ENCODE assay signal across 29 cellular contexts in the genomic region with DNA sequence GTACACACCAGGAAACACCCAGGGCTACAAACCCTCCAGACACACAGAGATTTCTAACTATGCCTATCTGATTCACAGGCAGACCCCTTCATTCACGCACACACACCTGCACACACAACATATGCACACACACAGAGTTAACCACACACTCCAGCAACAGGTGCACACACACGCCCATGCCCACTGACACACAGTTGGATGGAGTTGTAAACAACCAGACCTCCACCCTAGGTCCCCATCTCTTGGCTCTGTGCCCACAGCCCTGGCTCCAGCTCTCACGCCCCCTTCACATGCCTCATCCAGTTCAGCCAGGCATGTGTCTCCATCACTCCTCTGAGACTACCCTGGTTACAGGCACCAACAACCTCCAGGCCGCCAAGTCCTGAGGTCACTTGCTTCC.
DNase-seq lines count a peak whose midpoint lies in the region; ATAC-seq and TF ChIP-seq lines count a peak whose summit lies in the region.
"Had no signal": no experiment of that assay in that cellular context is flagged by ENCODE, and none has a peak within 500 bp of the region (broad histone marks: within the 10 kb centered on the region; RNA-seq: fewer than 3 reads in every experiment).

No MANE protein-coding gene starts in this region.

- H4K12ac ChIP-seq in trophoblast cell (ENCODE audit: low read depth, low read length), result no peak overlapping the region

- H3K4me3 ChIP-seq in SK-N-SH (ENCODE audit: low read depth in 2 of 2, low read length in 1 of 2) (no peak overlapping the region), neuronal stem cell (ENCODE audit: low read length in 2 of 2) (no peak overlapping the region), PC-9 (no peak overlapping the region), trophoblast cell (ENCODE audit: low read depth, low read length) (no peak overlapping the region)
- H3K4me3 ChIP-seq: esophagus muscularis mucosa, left lung, ovary had no signal

- TF ChIP-seq CTCF in SK-N-SH (IDR thresholded peaks at IDR 0.05), result no peak
- TF ChIP-seq CTCF in PC-9 (conservative IDR thresholded peaks at IDR 0.05), result no peak

- no peak overlapping the region for H2BK15ac ChIP-seq in neuronal stem cell (ENCODE audit: low read length)

- POLR2A ChIA-PET in SK-N-SH (lab: Yijun Ruan, JAX) (no interaction called here), PC-9 (lab: Charles Lee; ENCODE audit: unreplicated experiment) (no interaction called here)

- H3K79me2 ChIP-seq in SK-N-SH (ENCODE audit: insufficient read depth) (no peaks in the 10 kb centered on the region), PC-9 (ENCODE audit: low read depth) (no peaks in the 10 kb centered on the region), trophoblast cell (ENCODE audit: control insufficient read depth, insufficient read depth, low read length, poor library complexity) (no peaks in the 10 kb centered on the region)

- H3K18ac ChIP-seq in neuronal stem cell (ENCODE audit: low read length) (no peak overlapping the region), trophoblast cell (ENCODE audit: low read length) (no peak overlapping the region)

- TF ChIP-seq EP300 in SK-N-SH (IDR thresholded peaks at IDR 0.05; ENCODE audit: borderline replicate concordance in 1 of 2, low read depth in 1 of 2, low read length in 1 of 2), result no peak

- H3K9ac ChIP-seq in SK-N-SH, result no peak overlapping the region
- no peak overlapping the region for H3K9ac ChIP-seq in neuronal stem cell (ENCODE audit: low read depth, low read length, poor library complexity)
- no peak overlapping the region for H3K9ac ChIP-seq in trophoblast cell (ENCODE audit: low read length)

- no peak overlapping the region for H2BK120ac ChIP-seq in neuronal stem cell (ENCODE audit: low read depth, low read length)
- no peak overlapping the region for H2BK120ac ChIP-seq in trophoblast cell (ENCODE audit: insufficient read depth, low read length, poor library complexity)

- DNase-seq in DMS153 (lab: John Stamatoyannopoulos, UW) (peak; percentile 6), DMS153 treated with DMSO at 0.1 percent for 48 hours (lab: John Stamatoyannopoulos, UW; ENCODE audit: unreplicated experiment) (no peak), SK-N-SH (peak; percentile 48), NCI-H510A treated with DMSO at 0.1 percent for 48 hours (lab: John Stamatoyannopoulos, UW) (peak; percentile 28), neuronal stem cell (ENCODE audit: low spot score) (no peak), PC-9 (no peak), trophoblast cell (no peak)
- DNase-seq: 8988T; activated CD4-positive, alpha-beta T cell treated with anti-CD3 and anti-CD28 coated beads, Interleukin-2, amount 10 ng/mL, durations not matched to agents 24 days and 14 days; amygdala; brain microvascular endothelial cell; Calu3; cerebellar nuclear complex; foreskin fibroblast; IMR-90; mesenchymal stem cell; MV-4-11; NCI-H2081; NCI-H524 treated with DMSO at 0.1 percent for 48 hours; retina; stimulated activated CD4-positive, alpha-beta T cell treated with anti-CD3 and anti-CD28 coated beads, Interleukin-2, amount 100 ng/mL, for 24 hours; stimulated activated naive CD8-positive, alpha-beta T cell treated with anti-CD3 and anti-CD28 coated beads, Interleukin-15, Interleukin-2, amounts not matched to agents 100 U/mL and 50 U/mL, for 24 hours had no signal

- intact Hi-C loops in PC-9 (cut with micrococcal nuclease; ENCODE audit: unreplicated experiment), result no loop called here

- 86% methylated on average over 3 of the region's 4 CpGs for WGBS in SK-N-SH (ENCODE audit: low lambda C conversion rate)
- no CpG with 5 or more reads among the region's 4 CpGs for WGBS in neuronal stem cell (ENCODE audit: extremely low coverage in 2 of 2, insufficient read length in 2 of 2, insufficient replicate concordance in 1 of 2), 2 donors
- no CpG with 5 or more reads among the region's 4 CpGs for WGBS in trophoblast cell (ENCODE audit: extremely low coverage, insufficient coverage, insufficient read length)

- H4K8ac ChIP-seq in neuronal stem cell (ENCODE audit: low read depth, low read length), result no peak overlapping the region
- H4K8ac ChIP-seq in trophoblast cell (ENCODE audit: low read depth, low read length), result no peak overlapping the region

- no peak overlapping the region for H2AFZ ChIP-seq in SK-N-SH (ENCODE audit: low read depth)
- no peak overlapping the region for H2AFZ ChIP-seq in neuronal stem cell (ENCODE audit: low read length)
- H2AFZ ChIP-seq in PC-9, result no peak overlapping the region
- H2AFZ ChIP-seq in trophoblast cell (ENCODE audit: insufficient read depth, low read length, poor library complexity), result no peak overlapping the region

- H3K36me3 ChIP-seq in SK-N-SH (replicated peaks in 1 of 2; ENCODE audit: control insufficient read depth in 1 of 2, insufficient read depth in 2 of 2, low read length in 1 of 2), result no peaks in the 10 kb centered on the region
- no peaks in the 10 kb centered on the region for H3K36me3 ChIP-seq in neuronal stem cell (replicated peaks in 1 of 2; ENCODE audit: control insufficient read depth in 2 of 2, insufficient read depth in 2 of 2, low read length in 2 of 2)
- no peaks in the 10 kb centered on the region for H3K36me3 ChIP-seq in PC-9 (ENCODE audit: low read depth)
- H3K36me3 ChIP-seq in trophoblast cell (ENCODE audit: control insufficient read depth in 1 of 2, insufficient read depth in 2 of 2, low read length in 2 of 2), result no peaks in the 10 kb centered on the region
- H3K36me3 ChIP-seq: brain microvascular endothelial cell, left lung, ovary had no signal

- no peak overlapping the region for H3K4ac ChIP-seq in neuronal stem cell (ENCODE audit: low read length)
- no peak overlapping the region for H3K4ac ChIP-seq in trophoblast cell (ENCODE audit: low read depth, low read length)

- H4K20me1 ChIP-seq in SK-N-SH (ENCODE audit: insufficient read depth) (no peaks in the 10 kb centered on the region), PC-9 (ENCODE audit: insufficient read depth) (no peaks in the 10 kb centered on the region)

- H2BK5ac ChIP-seq in neuronal stem cell (ENCODE audit: low read length) (no peak overlapping the region), trophoblast cell (ENCODE audit: low read depth, low read length, poor library complexity) (no peak overlapping the region)

- CTCF ChIA-PET in SK-N-SH (lab: Yijun Ruan, JAX), result interaction anchor here (0.9 to 17.2 kb wide), 3 partner anchors 67 to 300 kb away, joined by 3 to 225 read pairs (median 4); no protein-coding TSS in a partner anchor
- CTCF ChIA-PET in PC-9 (lab: Charles Lee), result no interaction called here

- H3K4me1 ChIP-seq in SK-N-SH (ENCODE audit: control insufficient read depth in 1 of 2, insufficient read depth in 2 of 2, low read depth in 1 of 2, low read length in 1 of 2), result peaks cover 0 to 5% of the 10 kb centered on the region in 2 experiments; a peak in 1 of 4 replicates
- H3K4me1 ChIP-seq in neuronal stem cell (ENCODE audit: control insufficient read depth in 2 of 2, insufficient read depth in 1 of 2, low read depth in 1 of 2, low read length in 2 of 2), result no peaks in the 10 kb centered on the region
- no peaks in the 10 kb centered on the region for H3K4me1 ChIP-seq in PC-9 (replicated peaks; ENCODE audit: insufficient read depth)
- H3K4me1 ChIP-seq in trophoblast cell (ENCODE audit: control insufficient read depth in 1 of 2, insufficient read depth in 2 of 2, low read length in 2 of 2), result no peaks in the 10 kb centered on the region
- H3K4me1 ChIP-seq: esophagus muscularis mucosa, left lung had no signal

- ATAC-seq in SK-N-SH treated with all-trans-retinoic acid at 6 μM for 48 hours, result no peak
- ATAC-seq: activated naive CD4-positive, alpha-beta T cell treated with anti-CD3 and anti-CD28 coated beads, Interleukin-2, amount 50 U/mL, for 72 hours; left lung; stimulated activated naive CD8-positive, alpha-beta T cell treated with anti-CD3 and anti-CD28 coated beads, Interleukin-15, Interleukin-2, amounts not matched to agents 100 U/mL and 50 U/mL, for 24 hours; WTC11 had no signal

- no peak for TF ChIP-seq RAD21 in SK-N-SH (IDR thresholded peaks at IDR 0.05; ENCODE audit: low read length)

- H3K9me3 ChIP-seq in SK-N-SH (no peaks in the 10 kb centered on the region), neuronal stem cell (replicated peaks in 1 of 2; ENCODE audit: control insufficient read depth in 2 of 2, insufficient read depth in 1 of 2, low read depth in 1 of 2, low read length in 2 of 2) (no peaks in the 10 kb centered on the region), PC-9 (ENCODE audit: insufficient read depth, low read depth) (no peaks in the 10 kb centered on the region), trophoblast cell (ENCODE audit: insufficient read depth, low read depth, low read length) (peaks cover 3% of the 10 kb centered on the region)
- H3K9me3 ChIP-seq: esophagus muscularis mucosa, left lung, ovary had no signal

- H4K91ac ChIP-seq in neuronal stem cell (ENCODE audit: low read depth, low read length, poor library complexity), result no peak overlapping the region
- H4K91ac ChIP-seq in trophoblast cell (ENCODE audit: low read depth, low read length), result no peak overlapping the region

- H3K27ac ChIP-seq in SK-N-SH (ENCODE audit: low read depth in 2 of 2, low read length in 1 of 2), result no peak overlapping the region
- no peak overlapping the region for H3K27ac ChIP-seq in neuronal stem cell (replicated peaks; ENCODE audit: low read length)
- no peak overlapping the region for H3K27ac ChIP-seq in PC-9
- H3K27ac ChIP-seq in trophoblast cell (ENCODE audit: low read depth, low read length), result no peak overlapping the region
- H3K27ac ChIP-seq: brain microvascular endothelial cell, C4-2B, esophagus muscularis mucosa, left lung, ovary had no signal

- peak overlapping the region; percentile 14 for H2AK5ac ChIP-seq in neuronal stem cell (ENCODE audit: low read depth, low read length)
- H2AK5ac ChIP-seq in trophoblast cell (ENCODE audit: low read length), result no peak overlapping the region

- H3F3A ChIP-seq in SK-N-SH (replicated peaks; ENCODE audit: insufficient read depth) (no peaks in the 10 kb centered on the region), PC-9 (ENCODE audit: insufficient read depth, low read depth) (no peaks in the 10 kb centered on the region)

- H3K14ac ChIP-seq in neuronal stem cell (ENCODE audit: low read length), result peak overlapping the region; percentile 31
- no peak overlapping the region for H3K14ac ChIP-seq in trophoblast cell (ENCODE audit: low read length)

- BruUV-seq in PC-9 (replicated peaks; lab: Mats Ljungman, UMichigan), result no TSS peak

- no peaks in the 10 kb centered on the region for H3K9me2 ChIP-seq in SK-N-SH
- no peaks in the 10 kb centered on the region for H3K9me2 ChIP-seq in PC-9 (ENCODE audit: insufficient read depth)

- H3K27me3 ChIP-seq in SK-N-SH (ENCODE audit: insufficient read depth), result no peaks in the 10 kb centered on the region
- peaks cover 0 to 72% (median 3%) of the 10 kb centered on the region in 3 experiments for H3K27me3 ChIP-seq in neuronal stem cell (ENCODE audit: control insufficient read depth in 3 of 3, insufficient read depth in 3 of 3, low read depth in 1 of 3, low read length in 3 of 3)
- peaks cover 16% of the 10 kb centered on the region; the same call in 1 of the 2 replicates for H3K27me3 ChIP-seq in PC-9 (ENCODE audit: insufficient read depth, low read depth)
- H3K27me3 ChIP-seq in trophoblast cell (ENCODE audit: insufficient read depth, low read length), result peaks cover 3% of the 10 kb centered on the region
- H3K27me3 ChIP-seq: brain microvascular endothelial cell, esophagus muscularis mucosa, left lung, ovary had no signal

- H3K23ac ChIP-seq in neuronal stem cell (ENCODE audit: low read depth, low read length, poor library complexity), result no peak overlapping the region
- no peak overlapping the region for H3K23ac ChIP-seq in trophoblast cell (ENCODE audit: low read length)

- no peak overlapping the region for H2BK12ac ChIP-seq in neuronal stem cell (ENCODE audit: low read length)
- H2BK12ac ChIP-seq in trophoblast cell (ENCODE audit: low read length), result no peak overlapping the region

- no peaks in the 10 kb centered on the region for H3K79me1 ChIP-seq in neuronal stem cell (ENCODE audit: low read depth, low read length)
- H3K79me1 ChIP-seq in trophoblast cell (ENCODE audit: low read length), result no peaks in the 10 kb centered on the region

- H3K4me2 ChIP-seq in SK-N-SH (no peak overlapping the region), neuronal stem cell (ENCODE audit: insufficient read depth, low read length, poor library complexity, severe bottlenecking) (no peak overlapping the region), PC-9 (no peak overlapping the region), trophoblast cell (ENCODE audit: low read length) (no peak overlapping the region)

Comparison
In these comparisons a context has a peak if more than half of its experiments do, and no peak if none do; other contexts are left out.
1. DNase-seq: peak in DMS153 (single experiment), SK-N-SH (single experiment) and NCI-H510A treated with DMSO at 0.1 percent for 48 hours (single experiment); none in DMS153 treated with DMSO at 0.1 percent for 48 hours (single experiment), neuronal stem cell (single experiment), PC-9 (0 of 2) and trophoblast cell (0 of 2).